In genomic region chr9:89448821-89449220, GRCh38 we compare ENCODE assay signal across 17 cellular contexts. TPM values are rescaled to one million over a fixed set of nuclear protein-coding genes. Genes with fewer than 3 reads are reported as not detected.
A peak's percentile ranks its signal among the peaks of the same experiment; 100 is the strongest.
DNase-seq lines count a peak whose midpoint lies in the region; ATAC-seq, FAIRE-seq and TF ChIP-seq lines count a peak whose summit lies in the region.
"Had no signal": no experiment of that assay in that cellular context is flagged by ENCODE, and none has a peak within 500 bp of the region (broad histone marks: within the 10 kb centered on the region; RNA-seq: fewer than 3 reads in every experiment).

No MANE protein-coding gene starts in this region.

- no peaks in the 10 kb centered on the region for H3K9me3 Mint-ChIP-seq in activated T-cell treated with anti-CD3 and anti-CD28 coated beads, Interleukin-2, amount 50 U/mL, for 4 hours
- peaks cover 0 to 2% (median 0%) of the 10 kb centered on the region in 7 donors for H3K9me3 Mint-ChIP-seq in CD14-positive monocyte
- H3K9me3 Mint-ChIP-seq: dendritic cell treated with granulocyte-macrophage colony-stimulating factor and Interleukin-4, amounts not matched to agents 40 ng/mL and 50 ng/mL, for 4 days had no signal

- WGBS in thymus = 97% methylated on average over 8 of the region's 8 CpGs

- no peaks in the 10 kb centered on the region for H3K27me3 ChIP-seq in thymus (ENCODE audit: control insufficient read depth, insufficient read depth)
- H3K27me3 ChIP-seq: esophagus muscularis mucosa, heart right ventricle had no signal

- H3K36me3 ChIP-seq in kidney (ENCODE audit: control insufficient read depth in 1 of 2, insufficient read depth in 2 of 2, low read length in 2 of 2) (peaks cover 0 to 2% of the 10 kb centered on the region in 2 donors), thymus (ENCODE audit: control insufficient read depth, insufficient read depth) (peaks cover 48% of the 10 kb centered on the region)
- H3K36me3 ChIP-seq: esophagus muscularis mucosa, prostate gland had no signal

- no peak overlapping the region for H3K9ac ChIP-seq in kidney (ENCODE audit: low read length in 2 of 2)

- H3K4me3 Mint-ChIP-seq in activated T-cell treated with anti-CD3 and anti-CD28 coated beads, Interleukin-2, amount 50 U/mL, for 4 hours = peak overlapping the region; percentile 60
- no peak overlapping the region for H3K4me3 Mint-ChIP-seq in CD14-positive monocyte
- H3K4me3 Mint-ChIP-seq: dendritic cell treated with granulocyte-macrophage colony-stimulating factor and Interleukin-4, amounts not matched to agents 40 ng/mL and 50 ng/mL, for 4 days had no signal

- FAIRE-seq in kidney (lab: Jason Lieb, UNC) = no peak
- FAIRE-seq: K562, keratinocyte had no signal

- H3K4me3 ChIP-seq in kidney (ENCODE audit: low read length in 2 of 2) (no peak overlapping the region), thymus (ENCODE audit: low read length) (no peak overlapping the region)
- H3K4me3 ChIP-seq: esophagus muscularis mucosa, heart right ventricle, K562, prostate gland had no signal

- no peaks in the 10 kb centered on the region for H3K27me3 Mint-ChIP-seq in activated T-cell treated with anti-CD3 and anti-CD28 coated beads, Interleukin-2, amount 50 U/mL, for 4 hours (ENCODE audit: low read depth)
- peaks cover 0 to 4% (median 2%) of the 10 kb centered on the region in 3 donors for H3K27me3 Mint-ChIP-seq in CD14-positive monocyte (ENCODE audit: low read depth in 3 of 3)
- H3K27me3 Mint-ChIP-seq: dendritic cell treated with granulocyte-macrophage colony-stimulating factor and Interleukin-4, amounts not matched to agents 40 ng/mL and 50 ng/mL, for 4 days had no signal

- peaks cover 96% of the 10 kb centered on the region for H3K4me1 Mint-ChIP-seq in activated T-cell treated with anti-CD3 and anti-CD28 coated beads, Interleukin-2, amount 50 U/mL, for 4 hours (ENCODE audit: low read depth)
- H3K4me1 Mint-ChIP-seq in CD14-positive monocyte = peaks cover 42% of the 10 kb centered on the region

- H3K9me3 ChIP-seq in kidney (ENCODE audit: control insufficient read depth in 1 of 2, low read length in 2 of 2) (no peaks in the 10 kb centered on the region), thymus (ENCODE audit: control insufficient read depth) (no peaks in the 10 kb centered on the region)
- H3K9me3 ChIP-seq: esophagus muscularis mucosa, heart right ventricle, prostate gland had no signal

- H3K27ac ChIP-seq in kidney (ENCODE audit: low read depth in 2 of 2, low read length in 2 of 2) (no peak overlapping the region), thymus (ENCODE audit: low read depth) (peak overlapping the region; percentile 15)
- H3K27ac ChIP-seq: esophagus muscularis mucosa, heart right ventricle, HL-60, prostate gland had no signal

- DNase-seq in activated T-cell treated with anti-CD3 and anti-CD28 coated beads, Interleukin-2, amount 50 U/mL, for 4 hours = no peak
- DNase-seq in activated T-cell treated with anti-CD3 and anti-CD28 coated beads, Interleukin-2, amount 50 U/mL, for 1 hour = no peak
- peak; percentile 8 for DNase-seq in activated naive CD4-positive, alpha-beta T cell treated with anti-CD3 and anti-CD28 coated beads, Interleukin-2, amount 50 U/mL, for 16 hours
- DNase-seq in kidney (peak; percentile 41), cerebellar cortex (ENCODE audit: low spot score) (no peak), NCI-H146 (lab: John Stamatoyannopoulos, UW) (no peak), CD14-positive monocyte (ENCODE audit: low spot score) (no peak)
- DNase-seq: heart right ventricle; SIG-M5; stimulated activated CD4-positive, alpha-beta T cell treated with anti-CD3 and anti-CD28 coated beads, Interleukin-12 subunit alpha, Interleukin-12 subunit beta, amount 100 ng/mL, for 4 hours had no signal

- peak overlapping the region in 1 of 7 donors; percentile 68 for H3K27ac Mint-ChIP-seq in CD14-positive monocyte
- H3K27ac Mint-ChIP-seq: dendritic cell treated with granulocyte-macrophage colony-stimulating factor and Interleukin-4, amounts not matched to agents 40 ng/mL and 50 ng/mL, for 4 days had no signal

- no peak for ATAC-seq in activated T-cell treated with anti-CD3 and anti-CD28 coated beads, Interleukin-2, amount 50 U/mL, for 4 hours
- ATAC-seq: heart right ventricle, K562 had no signal

- H3K36me3 Mint-ChIP-seq in activated T-cell treated with anti-CD3 and anti-CD28 coated beads, Interleukin-2, amount 50 U/mL, for 4 hours (ENCODE audit: insufficient read depth) = peaks cover 43% of the 10 kb centered on the region
- peaks cover 73 to 88% of the 10 kb centered on the region in 2 donors for H3K36me3 Mint-ChIP-seq in CD14-positive monocyte

- H3K4me1 ChIP-seq in kidney (ENCODE audit: control insufficient read depth in 1 of 2, insufficient read depth in 1 of 2, low read depth in 1 of 2, low read length in 2 of 2) = peaks cover 3 to 7% of the 10 kb centered on the region in 2 donors
- H3K4me1 ChIP-seq in thymus (ENCODE audit: control insufficient read depth, insufficient read depth, low read length) = peaks cover 7% of the 10 kb centered on the region

- no peak for TF ChIP-seq CTCF in kidney (IDR thresholded peaks at IDR 0.05; ENCODE audit: borderline replicate concordance, extremely low read depth, insufficient read depth)
- no peak for TF ChIP-seq CTCF in CD14-positive monocyte (IDR thresholded peaks at IDR 0.05)

- intact Hi-C loops in kidney (cut with DNase I) = no loop called here
- intact Hi-C loops in CD14-positive monocyte (cut with micrococcal nuclease) = no loop called here

RNA-seq across cellular contexts. Expression of gene SEMA4D, which starts 49.1 kb away (rescaled TPM):
- 100 to 1,000 TPM; 248 to 348 (median 344) TPM for total RNA-seq in activated T-cell treated with anti-CD3 and anti-CD28 coated beads, Interleukin-2, amount 50 U/mL, for 4 hours
- 147 TPM for total RNA-seq in kidney
- polyA plus RNA-seq in kidney (ENCODE audit: insufficient read depth, low read depth, low replicate concordance) = 18.9 TPM
- polyA plus RNA-seq in thymus = 62.1 TPM
- 10 to 100 TPM; 28.2 to 28.6 TPM for polyA plus RNA-seq in CD14-positive monocyte

Comparison
In these comparisons a context has a peak if more than half of its experiments do, and no peak if none do; other contexts are left out.
1. DNase-seq: peak in activated naive CD4-positive, alpha-beta T cell treated with anti-CD3 and anti-CD28 coated beads, Interleukin-2, amount 50 U/mL, for 16 hours (single experiment) and kidney (single experiment); none in activated T-cell treated with anti-CD3 and anti-CD28 coated beads, Interleukin-2, amount 50 U/mL, for 4 hours (single experiment), activated T-cell treated with anti-CD3 and anti-CD28 coated beads, Interleukin-2, amount 50 U/mL, for 1 hour (single experiment), cerebellar cortex (single experiment), NCI-H146 (single experiment) and CD14-positive monocyte (single experiment).